ENCODE assay signal across 8 cellular contexts in the genomic region with DNA sequence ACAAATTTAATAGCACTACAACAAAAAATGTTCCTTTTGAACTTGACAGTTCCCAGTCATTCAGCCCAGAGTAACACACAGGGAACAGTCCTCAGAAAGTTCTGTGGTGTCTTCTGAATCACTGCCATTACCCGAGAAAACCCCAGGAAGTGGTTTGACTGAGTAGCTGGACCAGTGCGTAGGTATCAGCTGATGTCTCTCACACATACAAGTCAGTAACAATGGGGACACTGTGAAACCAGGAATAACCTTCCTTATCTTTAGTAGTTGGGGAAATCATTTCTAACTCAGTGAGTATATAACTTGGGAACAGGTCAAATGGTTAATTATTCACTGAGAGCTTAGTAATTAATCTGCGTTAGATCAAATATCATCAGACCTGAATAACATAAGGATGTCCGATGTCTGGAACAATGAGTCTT.
A peak's percentile ranks its signal among the peaks of the same experiment; 100 is the strongest.
DNase-seq lines count a peak whose midpoint lies in the region; ATAC-seq, FAIRE-seq and TF ChIP-seq lines count a peak whose summit lies in the region.

No MANE protein-coding gene starts in this region.

- no peak overlapping the region for H3K4me2 ChIP-seq in GM23338

- no peaks in the 10 kb centered on the region for H3K36me3 Mint-ChIP-seq in GM23338 (ENCODE audit: low read depth)

- peak; percentile 12 to 70 for TF ChIP-seq EP300 in tibial nerve (IDR thresholded peaks at IDR 0.05)

- no peak overlapping the region for H2AFZ ChIP-seq in GM23338

- no peak overlapping the region for H3K27ac Mint-ChIP-seq in GM23338

- H3K4me1 Mint-ChIP-seq in GM23338, result peaks cover 27% of the 10 kb centered on the region

- TF ChIP-seq CTCF in Peyer's patch (IDR thresholded peaks at IDR 0.05), result no peak
- no peak for TF ChIP-seq CTCF in breast epithelium (IDR thresholded peaks at IDR 0.05)
- no peak for TF ChIP-seq CTCF in right lobe of liver (IDR thresholded peaks at IDR 0.05)
- no peak for TF ChIP-seq CTCF in tibial nerve (IDR thresholded peaks at IDR 0.05)
- no peak for TF ChIP-seq CTCF in GM23338 (conservative IDR thresholded peaks at IDR 0.05; ENCODE audit: low read depth in 2 of 2)

- H3K79me2 ChIP-seq in GM23338 (replicated peaks; ENCODE audit: insufficient read depth), result peaks cover 8% of the 10 kb centered on the region; the same call in 1 of the 2 replicates

- H3K4me3 ChIP-seq in Peyer's patch, result no peak overlapping the region
- H3K4me3 ChIP-seq in breast epithelium, result peak overlapping the region in 1 of 3 donors; percentile 20
- no peak overlapping the region for H3K4me3 ChIP-seq in right lobe of liver
- H3K4me3 ChIP-seq in tibial nerve, result no peak overlapping the region
- H3K4me3 ChIP-seq in GM23338, result no peak overlapping the region

- no peaks in the 10 kb centered on the region for H4K20me1 ChIP-seq in GM23338 (replicated peaks; ENCODE audit: insufficient read depth)

- peaks cover 2% of the 10 kb centered on the region for H3K27me3 Mint-ChIP-seq in GM23338 (ENCODE audit: insufficient read depth, low read depth, poor library complexity)

- intact Hi-C loops in breast epithelium (cut with DNase I; ENCODE audit: low total_unique reads), result no loop called here
- intact Hi-C loops in right lobe of liver (cut with DNase I), result no loop called here

- peak; percentile 95 for FAIRE-seq in GM18507 (lab: Jason Lieb, UNC)

- no peaks in the 10 kb centered on the region for H3F3A ChIP-seq in GM23338 (replicated peaks; ENCODE audit: low read depth)

- DNase-seq in GM18507 (ENCODE audit: extremely low spot score, insufficient read length, low read depth) (no peak), Peyer's patch (peak in 2 of 3 donors; percentile 76 to 88), breast epithelium (ENCODE audit: low spot score in 2 of 2) (peak in 1 of 2 donors; percentile 63), right lobe of liver (no peak), tibial nerve (ENCODE audit: low spot score in 2 of 2) (peak in 1 of 2 donors; percentile 36), 8988T (no peak), GM23338 (ENCODE audit: low spot score) (no peak)

- no peak overlapping the region for H3K4me3 Mint-ChIP-seq in GM23338

- no peaks in the 10 kb centered on the region for H3K9me3 Mint-ChIP-seq in GM23338

- no peaks in the 10 kb centered on the region for H3K9me3 ChIP-seq in Peyer's patch
- no peaks in the 10 kb centered on the region for H3K9me3 ChIP-seq in breast epithelium
- no peaks in the 10 kb centered on the region for H3K9me3 ChIP-seq in right lobe of liver
- H3K9me3 ChIP-seq in tibial nerve, result no peaks in the 10 kb centered on the region

- WGBS in right lobe of liver (ENCODE audit: insufficient coverage, low coverage, low lambda C conversion rate, missing lambda C conversion rate), result 4% methylated on average over 4 of the region's 4 CpGs
- WGBS in tibial nerve, 2 donors, result 36 to 42% methylated on average over 4 of the region's 4 CpGs

- H3K27me3 ChIP-seq in Peyer's patch, result no peaks in the 10 kb centered on the region
- H3K27me3 ChIP-seq in breast epithelium, result no peaks in the 10 kb centered on the region
- H3K27me3 ChIP-seq in right lobe of liver, result no peaks in the 10 kb centered on the region
- H3K27me3 ChIP-seq in tibial nerve, result no peaks in the 10 kb centered on the region
- no peaks in the 10 kb centered on the region for H3K27me3 ChIP-seq in GM23338 (ENCODE audit: insufficient read depth)

- TF ChIP-seq POLR2A in Peyer's patch (IDR thresholded peaks at IDR 0.05) (no peak), breast epithelium (IDR thresholded peaks at IDR 0.05) (no peak), right lobe of liver (IDR thresholded peaks at IDR 0.05) (no peak), tibial nerve (IDR thresholded peaks at IDR 0.05) (no peak)

- H3K27ac ChIP-seq in Peyer's patch, result peak overlapping the region; percentile 25 to 84 (median 60)
- H3K27ac ChIP-seq in breast epithelium, result peak overlapping the region; percentile 62 to 64
- H3K27ac ChIP-seq in right lobe of liver, result no peak overlapping the region
- H3K27ac ChIP-seq in tibial nerve, result peak overlapping the region in 3 of 4 donors; percentile 6 to 49 (median 48)
- no peak overlapping the region for H3K27ac ChIP-seq in GM23338 (ENCODE audit: low read depth)

- peaks cover 0 to 39% (median 11%) of the 10 kb centered on the region in 4 donors for H3K4me1 ChIP-seq in Peyer's patch
- H3K4me1 ChIP-seq in breast epithelium, result no peaks in the 10 kb centered on the region
- H3K4me1 ChIP-seq in right lobe of liver, result peaks cover 0 to 46% (median 12%) of the 10 kb centered on the region in 4 donors
- H3K4me1 ChIP-seq in tibial nerve, result peaks cover 0 to 31% (median 20%) of the 10 kb centered on the region in 4 donors
- peaks cover 12% of the 10 kb centered on the region; the same call in 1 of the 2 replicates for H3K4me1 ChIP-seq in GM23338 (ENCODE audit: insufficient read depth)

- H3K9me2 ChIP-seq in GM23338 (ENCODE audit: insufficient read depth), result no peaks in the 10 kb centered on the region; the same call in 1 of the 2 replicates

- H3K36me3 ChIP-seq in Peyer's patch (no peaks in the 10 kb centered on the region), breast epithelium (no peaks in the 10 kb centered on the region), right lobe of liver (no peaks in the 10 kb centered on the region), tibial nerve (no peaks in the 10 kb centered on the region), GM23338 (ENCODE audit: insufficient read depth) (no peaks in the 10 kb centered on the region)

- peak; percentile 95 for ATAC-seq in HG02623 (IDR thresholded peaks at IDR 0.05; ENCODE audit: unreplicated experiment)
- peak; percentile 59 to 78 (median 76) for ATAC-seq in right lobe of liver
- no peak for ATAC-seq in GM23338

TF ChIP-seq in GM23338, 12 proteins besides CTCF, POLR2A, EP300 and RAD21 (continues in another document):
- TF ChIP-seq CREB1 (CRISPR knock-in tag; IDR thresholded peaks at IDR 0.05; ENCODE audit: low read depth) (no peak), NANOG (IDR thresholded peaks at IDR 0.05; ENCODE audit: borderline replicate concordance) (no peak), ZNF331 (CRISPR knock-in tag; IDR thresholded peaks at IDR 0.05; ENCODE audit: low read depth) (no peak), POLR2AphosphoS5 (IDR thresholded peaks at IDR 0.05; ENCODE audit: low read depth) (no peak), EZH2phosphoT487 (IDR thresholded peaks at IDR 0.05; ENCODE audit: unreplicated experiment) (no peak), STAT1 (IDR thresholded peaks at IDR 0.05; ENCODE audit: unreplicated experiment) (no peak), EZH2 (IDR thresholded peaks at IDR 0.05; ENCODE audit: low read depth, unreplicated experiment) (no peak)
- TF ChIP-seq, protein P1, sequence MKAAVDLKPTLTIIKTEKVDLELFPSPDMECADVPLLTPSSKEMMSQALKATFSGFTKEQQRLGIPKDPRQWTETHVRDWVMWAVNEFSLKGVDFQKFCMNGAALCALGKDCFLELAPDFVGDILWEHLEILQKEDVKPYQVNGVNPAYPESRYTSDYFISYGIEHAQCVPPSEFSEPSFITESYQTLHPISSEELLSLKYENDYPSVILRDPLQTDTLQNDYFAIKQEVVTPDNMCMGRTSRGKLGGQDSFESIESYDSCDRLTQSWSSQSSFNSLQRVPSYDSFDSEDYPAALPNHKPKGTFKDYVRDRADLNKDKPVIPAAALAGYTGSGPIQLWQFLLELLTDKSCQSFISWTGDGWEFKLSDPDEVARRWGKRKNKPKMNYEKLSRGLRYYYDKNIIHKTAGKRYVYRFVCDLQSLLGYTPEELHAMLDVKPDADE (IDR thresholded peaks at IDR 0.05), result no peak

Comparison
In these comparisons a context has a peak if more than half of its experiments do, and no peak if none do; other contexts are left out.
1. DNase-seq: peak in Peyer's patch (2 of 3); none in GM18507 (single experiment), right lobe of liver (0 of 3), 8988T (single experiment) and GM23338 (single experiment).
2. H3K27ac ChIP-seq: peak in Peyer's patch (4 of 4), breast epithelium (2 of 2) and tibial nerve (3 of 4); none in right lobe of liver (0 of 3) and GM23338 (single experiment).